1 cellular context compared by ENCODE assay signal in the genomic region with DNA sequence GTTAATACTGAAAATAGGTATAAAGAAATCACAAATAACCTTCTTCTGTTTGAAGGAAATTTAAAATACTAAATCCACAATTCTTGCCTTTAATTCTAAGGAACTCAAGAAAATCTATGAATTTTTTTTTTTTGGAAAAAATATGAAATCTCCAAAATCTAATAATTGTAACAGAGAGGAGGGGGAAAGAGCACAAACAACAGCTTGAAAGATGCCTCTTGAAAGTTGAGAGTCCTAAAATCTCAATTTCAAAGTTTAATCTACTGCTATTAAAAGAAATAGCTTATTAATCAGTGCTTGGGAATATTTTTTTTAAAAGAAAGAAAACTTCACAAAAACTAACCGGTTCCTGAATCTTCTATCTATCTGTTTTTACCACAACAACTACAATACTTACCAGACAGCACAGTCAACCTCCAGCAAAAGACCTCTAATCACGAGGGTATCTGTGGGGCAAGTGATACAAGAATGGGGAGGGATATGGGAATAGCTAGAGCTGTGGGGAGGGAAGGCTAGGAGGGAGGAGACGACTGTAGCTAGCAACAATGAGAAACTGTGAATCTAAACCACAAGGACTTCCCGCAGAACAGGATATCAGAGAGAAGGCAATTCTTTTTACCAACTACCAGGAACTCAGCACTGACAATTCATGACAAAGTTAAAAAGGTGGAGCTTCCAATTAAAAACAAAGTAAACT.
A peak's percentile ranks its signal among the peaks of the same experiment; 100 is the strongest.
TF ChIP-seq lines count a peak whose summit lies in the region.

A gene with protein sequence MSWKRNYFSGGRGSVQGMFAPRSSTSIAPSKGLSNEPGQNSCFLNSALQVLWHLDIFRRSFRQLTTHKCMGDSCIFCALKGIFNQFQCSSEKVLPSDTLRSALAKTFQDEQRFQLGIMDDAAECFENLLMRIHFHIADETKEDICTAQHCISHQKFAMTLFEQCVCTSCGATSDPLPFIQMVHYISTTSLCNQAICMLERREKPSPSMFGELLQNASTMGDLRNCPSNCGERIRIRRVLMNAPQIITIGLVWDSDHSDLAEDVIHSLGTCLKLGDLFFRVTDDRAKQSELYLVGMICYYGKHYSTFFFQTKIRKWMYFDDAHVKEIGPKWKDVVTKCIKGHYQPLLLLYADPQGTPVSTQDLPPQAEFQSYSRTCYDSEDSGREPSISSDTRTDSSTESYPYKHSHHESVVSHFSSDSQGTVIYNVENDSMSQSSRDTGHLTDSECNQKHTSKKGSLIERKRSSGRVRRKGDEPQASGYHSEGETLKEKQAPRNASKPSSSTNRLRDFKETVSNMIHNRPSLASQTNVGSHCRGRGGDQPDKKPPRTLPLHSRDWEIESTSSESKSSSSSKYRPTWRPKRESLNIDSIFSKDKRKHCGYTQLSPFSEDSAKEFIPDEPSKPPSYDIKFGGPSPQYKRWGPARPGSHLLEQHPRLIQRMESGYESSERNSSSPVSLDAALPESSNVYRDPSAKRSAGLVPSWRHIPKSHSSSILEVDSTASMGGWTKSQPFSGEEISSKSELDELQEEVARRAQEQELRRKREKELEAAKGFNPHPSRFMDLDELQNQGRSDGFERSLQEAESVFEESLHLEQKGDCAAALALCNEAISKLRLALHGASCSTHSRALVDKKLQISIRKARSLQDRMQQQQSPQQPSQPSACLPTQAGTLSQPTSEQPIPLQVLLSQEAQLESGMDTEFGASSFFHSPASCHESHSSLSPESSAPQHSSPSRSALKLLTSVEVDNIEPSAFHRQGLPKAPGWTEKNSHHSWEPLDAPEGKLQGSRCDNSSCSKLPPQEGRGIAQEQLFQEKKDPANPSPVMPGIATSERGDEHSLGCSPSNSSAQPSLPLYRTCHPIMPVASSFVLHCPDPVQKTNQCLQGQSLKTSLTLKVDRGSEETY (N-terminal part only) (minus strand): TSS at position 462 of the 697 bp plus-strand sequence. CDS start 15,684 bp downstream, outside the sequence.

TF ChIP-seq in GM12878, 131 proteins besides CTCF, POLR2A, EP300 and RAD21 (continued from another document):
- TF ChIP-seq MYC (IDR thresholded peaks at IDR 0.05; ENCODE audit: insufficient read depth, insufficient read length, insufficient replicate concordance, low read length, severe bottlenecking) (no peak), TARDBP (IDR thresholded peaks at IDR 0.05; ENCODE audit: borderline replicate concordance) (no peak), WRNIP1 (IDR thresholded peaks at IDR 0.05; ENCODE audit: borderline replicate concordance, low read depth, low read length) (no peak), FOXM1 (IDR thresholded peaks at IDR 0.05; ENCODE audit: low read depth, low read length) (no peak), FOXK2 (IDR thresholded peaks at IDR 0.05) (no peak), CREM (IDR thresholded peaks at IDR 0.05; ENCODE audit: low read depth) (no peak), NR2C1 (IDR thresholded peaks at IDR 0.05) (no peak), CBFB (IDR thresholded peaks at IDR 0.05; ENCODE audit: low read depth) (no peak), POU2F2 (IDR thresholded peaks at IDR 0.05; ENCODE audit: borderline replicate concordance, low read depth, low read length) (no peak), LARP7 (IDR thresholded peaks at IDR 0.05) (no peak), IKZF1 (conservative IDR thresholded peaks at IDR 0.05) (0 out of 2 replicates have a peak, but pooled peaks have one; percentile 18), CREB1 (IDR thresholded peaks at IDR 0.05; ENCODE audit: low read depth) (no peak)
- TF ChIP-seq, protein P1, sequence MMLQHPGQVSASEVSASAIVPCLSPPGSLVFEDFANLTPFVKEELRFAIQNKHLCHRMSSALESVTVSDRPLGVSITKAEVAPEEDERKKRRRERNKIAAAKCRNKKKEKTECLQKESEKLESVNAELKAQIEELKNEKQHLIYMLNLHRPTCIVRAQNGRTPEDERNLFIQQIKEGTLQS (IDR thresholded peaks at IDR 0.05; ENCODE audit: borderline replicate concordance, extremely low read depth, low read depth, low read length), result no peak
- TF ChIP-seq, protein P2, sequence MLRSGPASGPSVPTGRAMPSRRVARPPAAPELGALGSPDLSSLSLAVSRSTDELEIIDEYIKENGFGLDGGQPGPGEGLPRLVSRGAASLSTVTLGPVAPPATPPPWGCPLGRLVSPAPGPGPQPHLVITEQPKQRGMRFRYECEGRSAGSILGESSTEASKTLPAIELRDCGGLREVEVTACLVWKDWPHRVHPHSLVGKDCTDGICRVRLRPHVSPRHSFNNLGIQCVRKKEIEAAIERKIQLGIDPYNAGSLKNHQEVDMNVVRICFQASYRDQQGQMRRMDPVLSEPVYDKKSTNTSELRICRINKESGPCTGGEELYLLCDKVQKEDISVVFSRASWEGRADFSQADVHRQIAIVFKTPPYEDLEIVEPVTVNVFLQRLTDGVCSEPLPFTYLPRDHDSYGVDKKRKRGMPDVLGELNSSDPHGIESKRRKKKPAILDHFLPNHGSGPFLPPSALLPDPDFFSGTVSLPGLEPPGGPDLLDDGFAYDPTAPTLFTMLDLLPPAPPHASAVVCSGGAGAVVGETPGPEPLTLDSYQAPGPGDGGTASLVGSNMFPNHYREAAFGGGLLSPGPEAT (IDR thresholded peaks at IDR 0.05; ENCODE audit: low read depth), result peak; percentile 21; the same call in 1 of the 2 replicates
- TF ChIP-seq, protein P3, sequence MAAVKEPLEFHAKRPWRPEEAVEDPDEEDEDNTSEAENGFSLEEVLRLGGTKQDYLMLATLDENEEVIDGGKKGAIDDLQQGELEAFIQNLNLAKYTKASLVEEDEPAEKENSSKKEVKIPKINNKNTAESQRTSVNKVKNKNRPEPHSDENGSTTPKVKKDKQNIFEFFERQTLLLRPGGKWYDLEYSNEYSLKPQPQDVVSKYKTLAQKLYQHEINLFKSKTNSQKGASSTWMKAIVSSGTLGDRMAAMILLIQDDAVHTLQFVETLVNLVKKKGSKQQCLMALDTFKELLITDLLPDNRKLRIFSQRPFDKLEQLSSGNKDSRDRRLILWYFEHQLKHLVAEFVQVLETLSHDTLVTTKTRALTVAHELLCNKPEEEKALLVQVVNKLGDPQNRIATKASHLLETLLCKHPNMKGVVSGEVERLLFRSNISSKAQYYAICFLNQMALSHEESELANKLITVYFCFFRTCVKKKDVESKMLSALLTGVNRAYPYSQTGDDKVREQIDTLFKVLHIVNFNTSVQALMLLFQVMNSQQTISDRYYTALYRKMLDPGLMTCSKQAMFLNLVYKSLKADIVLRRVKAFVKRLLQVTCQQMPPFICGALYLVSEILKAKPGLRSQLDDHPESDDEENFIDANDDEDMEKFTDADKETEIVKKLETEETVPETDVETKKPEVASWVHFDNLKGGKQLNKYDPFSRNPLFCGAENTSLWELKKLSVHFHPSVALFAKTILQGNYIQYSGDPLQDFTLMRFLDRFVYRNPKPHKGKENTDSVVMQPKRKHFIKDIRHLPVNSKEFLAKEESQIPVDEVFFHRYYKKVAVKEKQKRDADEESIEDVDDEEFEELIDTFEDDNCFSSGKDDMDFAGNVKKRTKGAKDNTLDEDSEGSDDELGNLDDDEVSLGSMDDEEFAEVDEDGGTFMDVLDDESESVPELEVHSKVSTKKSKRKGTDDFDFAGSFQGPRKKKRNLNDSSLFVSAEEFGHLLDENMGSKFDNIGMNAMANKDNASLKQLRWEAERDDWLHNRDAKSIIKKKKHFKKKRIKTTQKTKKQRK (IDR thresholded peaks at IDR 0.05; ENCODE audit: low read depth, low read length), result no peak
